1 cellular context compared by ENCODE assay signal in genomic region chr19:19083413-19084178, GRCh38.
TF ChIP-seq lines count a peak whose summit lies in the region.

No MANE protein-coding gene starts in this region.

TF ChIP-seq in GM23338, 12 proteins besides CTCF, POLR2A, EP300 and RAD21:
- TF ChIP-seq ETS1 (IDR thresholded peaks at IDR 0.05) = no peak
- TF ChIP-seq CREB1 (CRISPR knock-in tag; IDR thresholded peaks at IDR 0.05; ENCODE audit: low read depth) = no peak
- TF ChIP-seq JUNB (IDR thresholded peaks at IDR 0.05; ENCODE audit: unreplicated experiment) = no peak
- no peak for TF ChIP-seq NANOG (IDR thresholded peaks at IDR 0.05; ENCODE audit: borderline replicate concordance)
- no peak for TF ChIP-seq ZNF462 (CRISPR knock-in tag; IDR thresholded peaks at IDR 0.05)
- no peak for TF ChIP-seq EZH2phosphoT487 (IDR thresholded peaks at IDR 0.05; ENCODE audit: unreplicated experiment)
- no peak for TF ChIP-seq EZH2 (IDR thresholded peaks at IDR 0.05; ENCODE audit: low read depth, unreplicated experiment)
- no peak for TF ChIP-seq ZNF331 (CRISPR knock-in tag; IDR thresholded peaks at IDR 0.05; ENCODE audit: low read depth)
- TF ChIP-seq STAT1 (IDR thresholded peaks at IDR 0.05; ENCODE audit: unreplicated experiment) = no peak
- TF ChIP-seq ZNF114 (CRISPR knock-in tag; IDR thresholded peaks at IDR 0.05) = no peak
- no peak for TF ChIP-seq POLR2AphosphoS5 (IDR thresholded peaks at IDR 0.05; ENCODE audit: low read depth)
- TF ChIP-seq REST (IDR thresholded peaks at IDR 0.05; ENCODE audit: unreplicated experiment) = no peak
